8 cellular contexts compared by ENCODE assay signal in genomic region chr12:53287741-53288216, GRCh38. TPM values are rescaled to one million over a fixed set of nuclear protein-coding genes. Genes with fewer than 3 reads are reported as not detected.
DNase-seq lines count a peak whose midpoint lies in the region; ATAC-seq lines count a peak whose summit lies in the region.

No MANE protein-coding gene starts in this region.

- peak; percentile 71 for ATAC-seq in activated naive CD8-positive, alpha-beta T cell treated with anti-CD3 and anti-CD28 coated beads, Interleukin-2, amount 50 U/mL, for 24 hours
- ATAC-seq in left cardiac atrium (peak; percentile 82), sciatic nerve (peak; percentile 85), HG03342 (IDR thresholded peaks at IDR 0.05; ENCODE audit: unreplicated experiment) (no peak)

- intact Hi-C loops in left cardiac atrium (cut with DNase I) = loop anchor here (1.0 to 5.0 kb wide), 2 partner anchors 74 to 75 kb away; no protein-coding TSS in a partner anchor
- intact Hi-C loops in sciatic nerve (cut with DNase I) = loop anchor here (2.0 kb wide), 1 partner anchor 75 kb away; no protein-coding TSS in a partner anchor

- DNase-seq in CMK (ENCODE audit: low read depth) (peak; percentile 38), HPDE6-E6E7 (ENCODE audit: extremely low spot score) (peak; percentile 53), SW480 (ENCODE audit: low spot score) (peak; percentile 42), left cardiac atrium (peak; percentile 82), sciatic nerve (ENCODE audit: low spot score) (peak; percentile 82), NCI-H1436 (lab: John Stamatoyannopoulos, UW) (no peak)
- peak; percentile 66 for DNase-seq in activated naive CD8-positive, alpha-beta T cell treated with anti-CD3 and anti-CD28 coated beads, Interleukin-2, amount 50 U/mL, for 24 hours

- H3K4me3 Mint-ChIP-seq in activated naive CD8-positive, alpha-beta T cell treated with anti-CD3 and anti-CD28 coated beads, Interleukin-2, amount 50 U/mL, for 24 hours = no peak overlapping the region

- H3K9me3 Mint-ChIP-seq in activated naive CD8-positive, alpha-beta T cell treated with anti-CD3 and anti-CD28 coated beads, Interleukin-2, amount 50 U/mL, for 24 hours = no peaks in the 10 kb centered on the region

- peaks cover 26% of the 10 kb centered on the region for H3K4me1 Mint-ChIP-seq in activated naive CD8-positive, alpha-beta T cell treated with anti-CD3 and anti-CD28 coated beads, Interleukin-2, amount 50 U/mL, for 24 hours

- peak overlapping the region; percentile 23 for H3K27ac Mint-ChIP-seq in activated naive CD8-positive, alpha-beta T cell treated with anti-CD3 and anti-CD28 coated beads, Interleukin-2, amount 50 U/mL, for 24 hours

- H3K27me3 Mint-ChIP-seq in activated naive CD8-positive, alpha-beta T cell treated with anti-CD3 and anti-CD28 coated beads, Interleukin-2, amount 50 U/mL, for 24 hours = no peaks in the 10 kb centered on the region

- peaks cover 58% of the 10 kb centered on the region for H3K36me3 Mint-ChIP-seq in activated naive CD8-positive, alpha-beta T cell treated with anti-CD3 and anti-CD28 coated beads, Interleukin-2, amount 50 U/mL, for 24 hours (ENCODE audit: low read depth)

RNA-seq across cellular contexts. Expression of gene PFDN5, which starts 7.6 kb away (rescaled TPM):
- total RNA-seq in left cardiac atrium = 100 to 1,000 TPM; 345 to 377 TPM
- 490 TPM for total RNA-seq in sciatic nerve

RNA-seq across cellular contexts. Expression of gene MYG1, which starts 11.7 kb away (rescaled TPM):
- 10 to 100 TPM; 35.0 to 37.0 TPM for total RNA-seq in left cardiac atrium
- 31.9 TPM for total RNA-seq in sciatic nerve

RNA-seq across cellular contexts. Expression of gene ESPL1, which starts 19.7 kb away (rescaled TPM):
- total RNA-seq in left cardiac atrium (1 to 10 TPM in 1 of 2 donors, under 1 TPM in 1; 0.58 to 1.3 TPM), sciatic nerve (1.2 TPM)

RNA-seq across cellular contexts. Expression of gene AAAS, which starts 33.6 kb away (rescaled TPM):
- 10 to 100 TPM; 35.7 to 40.3 TPM for total RNA-seq in left cardiac atrium
- 41.1 TPM for total RNA-seq in sciatic nerve

RNA-seq across cellular contexts. Expression of gene SP7, which starts 48.4 kb away (rescaled TPM):
- total RNA-seq in left cardiac atrium (not detected), sciatic nerve (0.31 TPM)
